Comparison of ENCODE assay signal across 8 cellular contexts in genomic region chr20:57395111-57395959, GRCh38. TPM values are rescaled to one million over a fixed set of nuclear protein-coding genes. Genes with fewer than 3 reads are reported as not detected.
DNase-seq lines count a peak whose midpoint lies in the region; ATAC-seq and TF ChIP-seq lines count a peak whose summit lies in the region.

No MANE protein-coding gene starts in this region.

- TF ChIP-seq CTCF in glutamatergic neuron (IDR thresholded peaks at IDR 0.05; ENCODE audit: partially characterized antibody, unreplicated experiment) = no peak
- no peak for TF ChIP-seq CTCF in osteocyte (IDR thresholded peaks at IDR 0.05)
- TF ChIP-seq CTCF in GM13977 (IDR thresholded peaks at IDR 0.05; ENCODE audit: extremely low read depth, insufficient read depth, missing control alignments) = no peak

- in situ Hi-C loops in GM13977 (cut with MboI; ENCODE audit: low pct_unique_long_range_greater_than_20kb, low sequenced_read_pairs, unreplicated experiment) = loop anchor here (25.0 kb wide), 1 partner anchor 817 kb away; no protein-coding TSS in a partner anchor

- H3K4me1 Mint-ChIP-seq in activated T-helper 2 cell treated with anti-CD3 and anti-CD28 coated beads, Interferon-gamma antibody, Interleukin-2, Interleukin-4, amounts not matched to agents 10 μg/mL and 5 μg/mL and 100 μg/mL, durations not matched to agents 14 hours and 24 hours and 36 hours (ENCODE audit: low read depth) = peaks cover 59% of the 10 kb centered on the region
- peaks cover 11% of the 10 kb centered on the region for H3K4me1 Mint-ChIP-seq in glutamatergic neuron (ENCODE audit: low read depth, unreplicated experiment)
- H3K4me1 Mint-ChIP-seq in osteocyte (ENCODE audit: unreplicated experiment) = peaks cover 69% of the 10 kb centered on the region

- no peak overlapping the region for H3K27ac Mint-ChIP-seq in activated T-helper 2 cell treated with anti-CD3 and anti-CD28 coated beads, Interferon-gamma antibody, Interleukin-2, Interleukin-4, amounts not matched to agents 10 μg/mL and 5 μg/mL and 100 μg/mL, durations not matched to agents 14 hours and 24 hours and 36 hours
- H3K27ac Mint-ChIP-seq in glutamatergic neuron (ENCODE audit: unreplicated experiment) (no peak overlapping the region), osteocyte (ENCODE audit: unreplicated experiment) (peak overlapping the region; percentile 44)

- peaks cover 76% of the 10 kb centered on the region for H3K36me3 Mint-ChIP-seq in activated T-helper 2 cell treated with anti-CD3 and anti-CD28 coated beads, Interferon-gamma antibody, Interleukin-2, Interleukin-4, amounts not matched to agents 10 μg/mL and 5 μg/mL and 100 μg/mL, durations not matched to agents 14 hours and 24 hours and 36 hours (ENCODE audit: low read depth)
- no peaks in the 10 kb centered on the region for H3K36me3 Mint-ChIP-seq in glutamatergic neuron (ENCODE audit: unreplicated experiment)
- H3K36me3 Mint-ChIP-seq in osteocyte (ENCODE audit: unreplicated experiment) = peaks cover 16% of the 10 kb centered on the region

- DNase-seq in COLO668 (lab: John Stamatoyannopoulos, UW; ENCODE audit: unreplicated experiment) = peak; percentile 68
- no peak for DNase-seq in activated T-helper 2 cell treated with anti-CD3 and anti-CD28 coated beads, Interferon-gamma antibody, Interleukin-2, Interleukin-4, amounts not matched to agents 10 μg/mL and 5 μg/mL and 100 μg/mL, durations not matched to agents 14 hours and 24 hours and 36 hours (ENCODE audit: low spot score)
- DNase-seq in glutamatergic neuron = peak; percentile 19
- no peak for DNase-seq in osteocyte (ENCODE audit: extremely low spot score, unreplicated experiment)
- no peak for DNase-seq in COR-L47 (lab: John Stamatoyannopoulos, UW)
- DNase-seq in GM13977 (ENCODE audit: low spot score) = no peak
- DNase-seq in NCI-H524 (lab: John Stamatoyannopoulos, UW) = no peak

- no peaks in the 10 kb centered on the region for H3K27me3 Mint-ChIP-seq in activated T-helper 2 cell treated with anti-CD3 and anti-CD28 coated beads, Interferon-gamma antibody, Interleukin-2, Interleukin-4, amounts not matched to agents 10 μg/mL and 5 μg/mL and 100 μg/mL, durations not matched to agents 14 hours and 24 hours and 36 hours (ENCODE audit: low read depth)
- H3K27me3 Mint-ChIP-seq in glutamatergic neuron (ENCODE audit: unreplicated experiment) = peaks cover 8% of the 10 kb centered on the region
- no peaks in the 10 kb centered on the region for H3K27me3 Mint-ChIP-seq in osteocyte (ENCODE audit: unreplicated experiment)

- peak overlapping the region; percentile 17 for H3K4me3 Mint-ChIP-seq in activated T-helper 2 cell treated with anti-CD3 and anti-CD28 coated beads, Interferon-gamma antibody, Interleukin-2, Interleukin-4, amounts not matched to agents 10 μg/mL and 5 μg/mL and 100 μg/mL, durations not matched to agents 14 hours and 24 hours and 36 hours (ENCODE audit: low read depth)
- no peak overlapping the region for H3K4me3 Mint-ChIP-seq in glutamatergic neuron (ENCODE audit: unreplicated experiment)
- H3K4me3 Mint-ChIP-seq in osteocyte (ENCODE audit: unreplicated experiment) = no peak overlapping the region

- no peaks in the 10 kb centered on the region for H3K9me3 Mint-ChIP-seq in activated T-helper 2 cell treated with anti-CD3 and anti-CD28 coated beads, Interferon-gamma antibody, Interleukin-2, Interleukin-4, amounts not matched to agents 10 μg/mL and 5 μg/mL and 100 μg/mL, durations not matched to agents 14 hours and 24 hours and 36 hours
- H3K9me3 Mint-ChIP-seq in glutamatergic neuron (ENCODE audit: unreplicated experiment) (peaks cover 3% of the 10 kb centered on the region), osteocyte (ENCODE audit: unreplicated experiment) (no peaks in the 10 kb centered on the region)

- intact Hi-C loops in activated T-helper 2 cell treated with anti-CD3 and anti-CD28 coated beads, Interferon-gamma antibody, Interleukin-2, Interleukin-4, amounts not matched to agents 10 μg/mL and 5 μg/mL and 100 μg/mL, durations not matched to agents 14 hours and 24 hours and 36 hours (cut with micrococcal nuclease) = loop anchor here (5.0 to 10.0 kb wide), 5 partner anchors 317 to 1769 kb away; partner anchors contain the start of genes PMEPA1, STX16, VAPB and ZNF831

- ATAC-seq in GM18861 (IDR thresholded peaks at IDR 0.05; ENCODE audit: unreplicated experiment) = no peak

RNA-seq across cellular contexts. Expression of gene RBM38, which starts 4.1 kb away (rescaled TPM):
- total RNA-seq in activated T-helper 2 cell treated with anti-CD3 and anti-CD28 coated beads, Interferon-gamma antibody, Interleukin-2, Interleukin-4, amounts not matched to agents 10 μg/mL and 5 μg/mL and 100 μg/mL, durations not matched to agents 14 hours and 24 hours and 36 hours = 88.9 and 89.5 TPM in 2 replicates
- total RNA-seq in glutamatergic neuron (ENCODE audit: unreplicated experiment) (16.6 TPM), osteocyte (17.8 and 18.8 TPM in 2 replicates)

RNA-seq across cellular contexts. Expression of gene RAE1, which starts 44.3 kb away (rescaled TPM):
- total RNA-seq in activated T-helper 2 cell treated with anti-CD3 and anti-CD28 coated beads, Interferon-gamma antibody, Interleukin-2, Interleukin-4, amounts not matched to agents 10 μg/mL and 5 μg/mL and 100 μg/mL, durations not matched to agents 14 hours and 24 hours and 36 hours = 46.8 and 48.1 TPM in 2 replicates
- total RNA-seq in glutamatergic neuron (ENCODE audit: unreplicated experiment) (28.3 TPM), osteocyte (24.3 and 24.7 TPM in 2 replicates)

Comparison
In these comparisons a context has a peak if more than half of its experiments do, and no peak if none do; other contexts are left out.
1. DNase-seq: peak in COLO668 (single experiment) and glutamatergic neuron (single experiment); none in activated T-helper 2 cell treated with anti-CD3 and anti-CD28 coated beads, Interferon-gamma antibody, Interleukin-2, Interleukin-4, amounts not matched to agents 10 μg/mL and 5 μg/mL and 100 μg/mL, durations not matched to agents 14 hours and 24 hours and 36 hours (single experiment), osteocyte (single experiment), COR-L47 (single experiment), GM13977 (single experiment) and NCI-H524 (0 of 2).